ENCODE assay signal across 36 cellular contexts in the genomic region with DNA sequence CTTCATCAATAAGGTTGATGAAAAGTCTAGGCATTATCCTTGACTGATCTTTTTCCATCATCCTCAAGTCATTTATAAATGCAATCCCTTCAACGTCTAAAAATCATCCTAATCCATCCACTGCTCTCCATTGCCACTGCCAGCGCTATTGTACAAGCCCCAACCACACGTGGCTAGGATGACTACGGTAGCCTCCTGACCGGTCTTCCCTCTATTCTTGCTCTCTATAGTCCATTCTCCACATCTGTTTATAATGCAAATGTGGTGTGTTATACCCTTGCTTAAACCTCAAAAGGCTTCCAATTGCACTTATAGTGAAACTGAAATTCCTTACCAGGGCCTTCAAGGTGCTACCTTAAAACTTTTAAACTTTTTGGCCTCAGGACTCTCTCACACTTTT.
"Had no signal": no experiment of that assay in that cellular context is flagged by ENCODE, and none has a peak within 500 bp of the region (broad histone marks: within the 10 kb centered on the region; RNA-seq: fewer than 3 reads in every experiment).

No MANE protein-coding gene starts in this region.

- H3K27ac Mint-ChIP-seq: activated CD4-positive, alpha-beta memory T cell treated with anti-CD3 and anti-CD28 coated beads, Interleukin-2, amount 10 ng/mL, durations not matched to agents 7 days and 5 days; activated CD4-positive, alpha-beta T cell treated with anti-CD3 and anti-CD28 coated beads for 36 hours; activated CD4-positive, alpha-beta T cell treated with anti-CD3 and anti-CD28 coated beads, Interleukin-2, amount 10 ng/mL, durations not matched to agents 7 days and 5 days; activated CD8-positive, alpha-beta memory T cell treated with anti-CD3 and anti-CD28 coated beads, Interleukin-2, amount 10 ng/mL, durations not matched to agents 7 days and 5 days; activated CD8-positive, alpha-beta T cell treated with anti-CD3 and anti-CD28 coated beads, Interleukin-2, amount 10 ng/mL, durations not matched to agents 7 days and 5 days; activated naive CD4-positive, alpha-beta T cell treated with anti-CD3 and anti-CD28 coated beads, Interleukin-2, amount 10 ng/mL, durations not matched to agents 7 days and 5 days; activated naive CD4-positive, alpha-beta T cell treated with anti-CD3 and anti-CD28 coated beads, Interleukin-2, amount 50 U/mL, for 24 hours; activated naive CD8-positive, alpha-beta T cell; activated naive CD8-positive, alpha-beta T cell treated with anti-CD3 and anti-CD28 coated beads, Interleukin-2, amount 10 ng/mL, durations not matched to agents 7 days and 5 days; activated naive CD8-positive, alpha-beta T cell treated with anti-CD3 and anti-CD28 coated beads, Interleukin-2, amount 50 U/mL, for 24 hours; activated T-cell treated with anti-CD3 and anti-CD28 coated beads, Interleukin-2, amount 50 U/mL, for 24 hours; activated T-helper 2 cell treated with anti-CD3 and anti-CD28 coated beads, Interferon-gamma antibody, Interleukin-2, Interleukin-4, amounts not matched to agents 10 μg/mL and 5 μg/mL and 100 μg/mL, durations not matched to agents 14 hours and 24 hours and 36 hours; brain; T-helper 1 cell treated with Interleukin-12 subunit alpha and Interleukin-12 subunit beta and Interleukin-4 antibody, amounts not matched to agents 30 μg/mL and 1 μg/mL, for 36 hours; T-helper 2 cell treated with Interferon-gamma antibody and Interleukin-4, amounts not matched to agents 5 μg/mL and 100 μg/mL, for 36 hours had no signal

- H3K4me1 ChIP-seq: ascending aorta had no signal

- H3K4me1 Mint-ChIP-seq: activated CD4-positive, alpha-beta memory T cell treated with anti-CD3 and anti-CD28 coated beads, Interleukin-2, amount 10 ng/mL, durations not matched to agents 7 days and 5 days; activated CD4-positive, alpha-beta T cell treated with anti-CD3 and anti-CD28 coated beads for 36 hours; activated CD4-positive, alpha-beta T cell treated with anti-CD3 and anti-CD28 coated beads, Interleukin-2, amount 10 ng/mL, durations not matched to agents 7 days and 5 days; activated CD8-positive, alpha-beta memory T cell treated with anti-CD3 and anti-CD28 coated beads, Interleukin-2, amount 10 ng/mL, durations not matched to agents 7 days and 5 days; activated naive CD4-positive, alpha-beta T cell treated with anti-CD3 and anti-CD28 coated beads, Interleukin-2, amount 10 ng/mL, durations not matched to agents 7 days and 5 days; activated naive CD4-positive, alpha-beta T cell treated with anti-CD3 and anti-CD28 coated beads, Interleukin-2, amount 50 U/mL, for 24 hours; activated naive CD8-positive, alpha-beta T cell treated with anti-CD3 and anti-CD28 coated beads, Interleukin-2, amount 10 ng/mL, durations not matched to agents 7 days and 5 days; activated naive CD8-positive, alpha-beta T cell treated with anti-CD3 and anti-CD28 coated beads, Interleukin-2, amount 50 U/mL, for 24 hours; central memory CD8-positive, alpha-beta T cell had no signal

- H3K4me3 ChIP-seq: ascending aorta, cardiac muscle cell had no signal

- H3K4me3 Mint-ChIP-seq: activated CD4-positive, alpha-beta memory T cell treated with anti-CD3 and anti-CD28 coated beads, Interleukin-2, amount 10 ng/mL, durations not matched to agents 7 days and 5 days; activated CD4-positive, alpha-beta T cell treated with anti-CD3 and anti-CD28 coated beads for 36 hours; activated CD4-positive, alpha-beta T cell treated with anti-CD3 and anti-CD28 coated beads, Interleukin-2, amount 10 ng/mL, durations not matched to agents 7 days and 5 days; activated CD8-positive, alpha-beta memory T cell treated with anti-CD3 and anti-CD28 coated beads, Interleukin-2, amount 10 ng/mL, durations not matched to agents 7 days and 5 days; activated CD8-positive, alpha-beta T cell treated with anti-CD3 and anti-CD28 coated beads, Interleukin-2, amount 10 ng/mL, durations not matched to agents 7 days and 5 days; activated naive CD4-positive, alpha-beta T cell treated with anti-CD3 and anti-CD28 coated beads, Interleukin-2, amount 10 ng/mL, durations not matched to agents 7 days and 5 days; activated naive CD4-positive, alpha-beta T cell treated with anti-CD3 and anti-CD28 coated beads, Interleukin-2, amount 50 U/mL, for 24 hours; activated naive CD8-positive, alpha-beta T cell; activated naive CD8-positive, alpha-beta T cell treated with anti-CD3 and anti-CD28 coated beads, Interleukin-2, amount 10 ng/mL, durations not matched to agents 7 days and 5 days; activated naive CD8-positive, alpha-beta T cell treated with anti-CD3 and anti-CD28 coated beads, Interleukin-2, amount 50 U/mL, for 24 hours; activated T-cell treated with anti-CD3 and anti-CD28 coated beads, Interleukin-2, amount 50 U/mL, for 24 hours; brain; central memory CD8-positive, alpha-beta T cell; T-helper 1 cell treated with Interleukin-12 subunit alpha and Interleukin-12 subunit beta and Interleukin-4 antibody, amounts not matched to agents 30 μg/mL and 1 μg/mL, for 36 hours; T-helper 2 cell treated with Interferon-gamma antibody and Interleukin-4, amounts not matched to agents 5 μg/mL and 100 μg/mL, for 36 hours had no signal

- ATAC-seq: activated CD4-positive, alpha-beta T cell treated with anti-CD3 and anti-CD28 coated beads for 36 hours; activated CD4-positive, CD25-positive, alpha-beta regulatory T cell treated with anti-CD3 and anti-CD28 coated beads, Interleukin-2, amount 50 U/mL, for 24 hours; activated CD8-positive, alpha-beta memory T cell treated with anti-CD3 and anti-CD28 coated beads, Interleukin-2, amount 10 ng/mL, durations not matched to agents 7 days and 5 days; activated CD8-positive, alpha-beta T cell treated with anti-CD3 and anti-CD28 coated beads, Interleukin-2, amount 10 ng/mL, durations not matched to agents 7 days and 5 days; activated naive CD8-positive, alpha-beta T cell treated with anti-CD3 and anti-CD28 coated beads, Interleukin-2, amount 50 U/mL, for 24 hours had no signal

- H3K27me3 Mint-ChIP-seq: activated CD4-positive, alpha-beta memory T cell treated with anti-CD3 and anti-CD28 coated beads, Interleukin-2, amount 10 ng/mL, durations not matched to agents 7 days and 5 days; activated CD4-positive, alpha-beta T cell treated with anti-CD3 and anti-CD28 coated beads for 36 hours; activated CD4-positive, alpha-beta T cell treated with anti-CD3 and anti-CD28 coated beads, Interleukin-2, amount 10 ng/mL, durations not matched to agents 7 days and 5 days; activated CD8-positive, alpha-beta memory T cell treated with anti-CD3 and anti-CD28 coated beads, Interleukin-2, amount 10 ng/mL, durations not matched to agents 7 days and 5 days; activated naive CD4-positive, alpha-beta T cell treated with anti-CD3 and anti-CD28 coated beads, Interleukin-2, amount 10 ng/mL, durations not matched to agents 7 days and 5 days; activated naive CD8-positive, alpha-beta T cell; activated naive CD8-positive, alpha-beta T cell treated with anti-CD3 and anti-CD28 coated beads, Interleukin-2, amount 10 ng/mL, durations not matched to agents 7 days and 5 days; activated naive CD8-positive, alpha-beta T cell treated with anti-CD3 and anti-CD28 coated beads, Interleukin-2, amount 50 U/mL, for 24 hours; activated T-cell treated with anti-CD3 and anti-CD28 coated beads, Interleukin-2, amount 50 U/mL, for 24 hours; central memory CD8-positive, alpha-beta T cell had no signal

- H3K9me3 ChIP-seq: ascending aorta had no signal

- H3K36me3 ChIP-seq: ascending aorta, cardiac muscle cell had no signal

- H3K27me3 ChIP-seq: ascending aorta, cardiac muscle cell had no signal

- H3K27ac ChIP-seq: ascending aorta, cardiac muscle cell, VCaP had no signal

- DNase-seq: activated CD4-positive, alpha-beta memory T cell treated with anti-CD3 and anti-CD28 coated beads, Interleukin-2, amount 10 ng/mL, durations not matched to agents 7 days and 5 days; activated CD4-positive, alpha-beta T cell treated with anti-CD3 and anti-CD28 coated beads for 1 hour; activated CD4-positive, alpha-beta T cell treated with anti-CD3 and anti-CD28 coated beads for 36 hours; activated CD4-positive, alpha-beta T cell treated with anti-CD3 and anti-CD28 coated beads for 48 hours; activated CD4-positive, alpha-beta T cell treated with anti-CD3 and anti-CD28 coated beads, Interleukin-2, amount 10 ng/mL, durations not matched to agents 7 days and 5 days; activated CD4-positive, alpha-beta T cell treated with anti-CD3 and anti-CD28 coated beads, Interleukin-2, amount 50 U/mL, for 48 hours; activated CD4-positive, CD25-positive, alpha-beta regulatory T cell; activated CD8-positive, alpha-beta memory T cell treated with anti-CD3 and anti-CD28 coated beads for 24 hours; activated CD8-positive, alpha-beta memory T cell treated with anti-CD3 and anti-CD28 coated beads, Interleukin-2, amount 10 ng/mL, durations not matched to agents 7 days and 5 days; activated CD8-positive, alpha-beta memory T cell treated with anti-CD3 and anti-CD28 coated beads, Interleukin-2, amount 50 U/mL, for 48 hours; activated CD8-positive, alpha-beta T cell treated with anti-CD3 and anti-CD28 coated beads, Interleukin-2, amount 10 ng/mL, durations not matched to agents 7 days and 5 days; activated effector memory CD4-positive, alpha-beta T cell treated with Interleukin-2 at 50 U/mL for 16 hours; activated gamma-delta T cell; activated naive CD4-positive, alpha-beta T cell treated with anti-CD3 and anti-CD28 coated beads, Interleukin-2, amount 10 ng/mL, durations not matched to agents 7 days and 5 days; activated naive CD4-positive, alpha-beta T cell treated with Interleukin-2 at 50 U/mL for 16 hours; activated naive CD8-positive, alpha-beta T cell treated with anti-CD3 and anti-CD28 coated beads, Interleukin-2, amount 10 ng/mL, durations not matched to agents 7 days and 5 days; activated naive CD8-positive, alpha-beta T cell treated with anti-CD3 and anti-CD28 coated beads, Interleukin-2, amount 50 U/mL, for 24 hours; activated T-cell treated with anti-CD3 and anti-CD28 coated beads, Interleukin-2, amount 50 U/mL, for 24 hours; activated T-cell treated with anti-CD3 and anti-CD28 coated beads, Interleukin-2, amount 50 U/mL, for 48 hours; amygdala; anterior cingulate cortex; caudate nucleus; cerebellar nuclear complex; T-helper 2 cell; T-helper 9 cell had no signal

- H3K9me3 Mint-ChIP-seq: activated CD4-positive, alpha-beta memory T cell treated with anti-CD3 and anti-CD28 coated beads, Interleukin-2, amount 10 ng/mL, durations not matched to agents 7 days and 5 days; activated CD4-positive, alpha-beta T cell treated with anti-CD3 and anti-CD28 coated beads, Interleukin-2, amount 10 ng/mL, durations not matched to agents 7 days and 5 days; activated naive CD4-positive, alpha-beta T cell treated with anti-CD3 and anti-CD28 coated beads, Interleukin-2, amount 50 U/mL, for 24 hours; activated naive CD8-positive, alpha-beta T cell treated with anti-CD3 and anti-CD28 coated beads, Interleukin-2, amount 10 ng/mL, durations not matched to agents 7 days and 5 days had no signal

- H3K36me3 Mint-ChIP-seq: activated CD8-positive, alpha-beta memory T cell treated with anti-CD3 and anti-CD28 coated beads, Interleukin-2, amount 10 ng/mL, durations not matched to agents 7 days and 5 days; activated naive CD4-positive, alpha-beta T cell treated with anti-CD3 and anti-CD28 coated beads, Interleukin-2, amount 10 ng/mL, durations not matched to agents 7 days and 5 days; activated naive CD4-positive, alpha-beta T cell treated with anti-CD3 and anti-CD28 coated beads, Interleukin-2, amount 50 U/mL, for 24 hours; activated naive CD8-positive, alpha-beta T cell; activated naive CD8-positive, alpha-beta T cell treated with anti-CD3 and anti-CD28 coated beads, Interleukin-2, amount 10 ng/mL, durations not matched to agents 7 days and 5 days; brain had no signal
